In the genomic region with DNA sequence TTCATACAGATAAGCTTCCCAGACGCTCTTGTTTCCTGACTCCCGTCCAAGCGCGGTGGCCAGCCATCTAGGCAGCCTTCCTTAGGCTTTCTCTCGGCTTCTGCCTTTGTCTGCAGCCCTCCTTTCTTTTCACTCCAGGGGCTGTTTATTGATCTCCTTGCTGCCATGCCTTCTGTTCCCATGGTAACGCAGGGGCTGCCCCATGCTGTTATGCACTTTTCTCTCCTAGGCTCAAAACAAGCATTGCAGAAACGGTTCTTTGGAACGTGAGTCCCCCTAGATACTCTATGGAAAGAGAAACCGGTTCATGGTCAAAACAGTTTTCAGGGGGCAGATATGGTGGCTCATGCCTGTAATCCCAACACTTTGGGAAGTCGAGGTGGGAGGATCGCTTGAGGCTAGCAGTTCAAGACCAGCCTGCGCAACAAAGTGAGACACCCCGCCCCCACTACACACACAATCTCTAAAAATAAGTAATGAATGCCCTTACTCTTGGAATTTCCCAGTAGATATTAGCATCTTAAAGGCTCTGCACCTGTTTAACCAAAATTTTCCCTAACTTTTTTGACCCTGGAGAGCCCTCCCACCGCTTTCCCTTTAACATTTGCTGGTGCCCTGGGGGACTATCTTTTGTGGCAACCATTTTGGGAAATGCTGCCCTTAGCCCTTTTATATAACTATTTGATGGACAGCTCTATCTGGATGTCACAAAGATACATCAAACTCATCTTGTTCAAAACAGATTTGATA, we compare ENCODE assay signal across 14 cellular contexts. TPM values are rescaled to one million over a fixed set of nuclear protein-coding genes. Genes with fewer than 3 reads are reported as not detected.
A peak's percentile ranks its signal among the peaks of the same experiment; 100 is the strongest.
DNase-seq lines count a peak whose midpoint lies in the region; ATAC-seq, FAIRE-seq and TF ChIP-seq lines count a peak whose summit lies in the region.
"Had no signal": no experiment of that assay in that cellular context is flagged by ENCODE, and none has a peak within 500 bp of the region (broad histone marks: within the 10 kb centered on the region; RNA-seq: fewer than 3 reads in every experiment).

No MANE protein-coding gene starts in this region.

- no peak for TF ChIP-seq EP300 in GM12878 (IDR thresholded peaks at IDR 0.05; ENCODE audit: borderline replicate concordance in 1 of 2, control insufficient read depth in 1 of 2, low read depth in 2 of 2, low read length in 2 of 2)

- ATAC-seq in GM12878 (no peak), GM19452 (IDR thresholded peaks at IDR 0.05; ENCODE audit: unreplicated experiment) (no peak)
- ATAC-seq in activated CD8-positive, alpha-beta memory T cell treated with anti-CD3 and anti-CD28 coated beads, Interleukin-2, amount 10 ng/mL, durations not matched to agents 7 days and 5 days: no peak

- no peaks in the 10 kb centered on the region for H3K4me1 Mint-ChIP-seq in activated CD8-positive, alpha-beta memory T cell treated with anti-CD3 and anti-CD28 coated beads, Interleukin-2, amount 10 ng/mL, durations not matched to agents 7 days and 5 days

- peaks cover 31% of the 10 kb centered on the region for H3K4me1 ChIP-seq in HUES6 (ENCODE audit: control insufficient read depth, insufficient read depth, low read length)
- no peaks in the 10 kb centered on the region for H3K4me1 ChIP-seq in GM12878 (ENCODE audit: control insufficient read depth, insufficient read depth, low read length)
- H3K4me1 ChIP-seq: SJCRH30, upper lobe of left lung had no signal

- H3K4me3 ChIP-seq in HUES6 (ENCODE audit: low read depth, low read length): peak overlapping the region; percentile 45
- H3K4me3 ChIP-seq in GM12878: no peak overlapping the region
- H3K4me3 ChIP-seq: SJCRH30, upper lobe of left lung had no signal

- SMC1A ChIA-PET in GM12878 (lab: Charles Lee; ENCODE audit: uncharacterized antibody, unreplicated experiment): no interaction called here

- no peak overlapping the region for H3K27ac Mint-ChIP-seq in activated CD8-positive, alpha-beta memory T cell treated with anti-CD3 and anti-CD28 coated beads, Interleukin-2, amount 10 ng/mL, durations not matched to agents 7 days and 5 days

- peak overlapping the region; percentile 88 for H3K9ac ChIP-seq in HUES6 (ENCODE audit: low read length)
- H3K9ac ChIP-seq in GM12878 (ENCODE audit: control insufficient read depth, insufficient read depth, low read length): no peak overlapping the region

- POLR2A ChIA-PET in GM12878 (lab: Charles Lee): interaction anchor here (1.0 kb wide), 1 partner anchor 84 kb away, joined by 4 read pairs; a partner anchor contains a TSS

- RAD21 ChIA-PET in GM12878 (lab: Charles Lee; ENCODE audit: unreplicated experiment): no interaction called here

- in situ Hi-C loops in GM12878 (cut with MboI): no loop called here

- intact Hi-C loops in GM12878 (cut with micrococcal nuclease; ENCODE audit: unreplicated experiment): no loop called here

- no peaks in the 10 kb centered on the region for H3K9me3 ChIP-seq in HUES6 (ENCODE audit: control insufficient read depth, insufficient read depth, low read depth, low read length)
- H3K9me3 ChIP-seq in GM12878 (replicated peaks; ENCODE audit: control insufficient read depth, insufficient read depth, low read length): no peaks in the 10 kb centered on the region
- H3K9me3 ChIP-seq: SJCRH30, upper lobe of left lung had no signal

- no peak for FAIRE-seq in GM12878 (lab: Jason Lieb, UNC)
- FAIRE-seq: colon had no signal

- no peak for TF ChIP-seq POLR2A in GM12878 (IDR thresholded peaks at IDR 0.05; ENCODE audit: low read depth, low read length)

- H3K27ac ChIP-seq in HUES6 (ENCODE audit: low read depth, low read length): peak overlapping the region; percentile 95
- H3K27ac ChIP-seq in GM12878 (ENCODE audit: control insufficient read depth, insufficient read depth): no peak overlapping the region
- H3K27ac ChIP-seq: SJCRH30, upper lobe of left lung had no signal

- H3K27me3 ChIP-seq in HUES6 (ENCODE audit: control insufficient read depth, insufficient read depth, low read length): no peaks in the 10 kb centered on the region
- H3K27me3 ChIP-seq in GM12878 (replicated peaks in 1 of 2; ENCODE audit: control insufficient read depth in 2 of 2, insufficient read depth in 2 of 2, low read length in 1 of 2): no peaks in the 10 kb centered on the region
- H3K27me3 ChIP-seq: SJCRH30, upper lobe of left lung had no signal

- no peak overlapping the region for H3K4me2 ChIP-seq in GM12878 (ENCODE audit: control insufficient read depth, insufficient read depth)

- 52% methylated on average over 14 of the region's 14 CpGs for WGBS in GM12878 (ENCODE audit: insufficient coverage, insufficient replicate concordance, low lambda C conversion rate, missing lambda C conversion rate)

- H3K27me3 Mint-ChIP-seq in activated CD8-positive, alpha-beta memory T cell treated with anti-CD3 and anti-CD28 coated beads, Interleukin-2, amount 10 ng/mL, durations not matched to agents 7 days and 5 days: no peaks in the 10 kb centered on the region

- TF ChIP-seq RAD21 in GM12878 (IDR thresholded peaks at IDR 0.05; ENCODE audit: insufficient read depth, low read depth, low read length): no peak

- TF ChIP-seq CTCF in GM12878 (IDR thresholded peaks at IDR 0.05 in 2 of 3, conservative IDR thresholded peaks at IDR 0.05 in 1 of 3; ENCODE audit: control insufficient read depth in 2 of 3, extremely low read depth in 1 of 3, insufficient read depth in 1 of 3, low read depth in 3 of 3, low read length in 3 of 3): no peak

- H3K36me3 Mint-ChIP-seq in activated CD8-positive, alpha-beta memory T cell treated with anti-CD3 and anti-CD28 coated beads, Interleukin-2, amount 10 ng/mL, durations not matched to agents 7 days and 5 days: no peaks in the 10 kb centered on the region

- CTCF ChIA-PET in GM12878 (lab: Yijun Ruan, JAX): no interaction called here
- CTCF ChIA-PET in activated CD8-positive, alpha-beta memory T cell treated with anti-CD3 and anti-CD28 coated beads, Interleukin-2, amount 10 ng/mL, durations not matched to agents 7 days and 5 days (lab: Charles Lee): no interaction called here

- DNase-seq in AG08396 (ENCODE audit: low spot score) (peak; percentile 15), GM12878 (ENCODE audit: low read depth, low spot score) (no peak), iPS-NIHi11 (ENCODE audit: low spot score) (peak; percentile 51), globus pallidus (ENCODE audit: low spot score) (no peak), SKM-1 treated with dmso at 0.1 percent for 144 hours (lab: John Stamatoyannopoulos, UW; ENCODE audit: unreplicated experiment) (no peak)
- DNase-seq in activated CD8-positive, alpha-beta memory T cell treated with anti-CD3 and anti-CD28 coated beads, Interleukin-2, amount 10 ng/mL, durations not matched to agents 7 days and 5 days: no peak
- DNase-seq: GDM1, KBM-7, NCI-H446 treated with DMSO at 0.1 percent for 48 hours, SJCRH30, upper lobe of left lung had no signal

- H3K79me2 ChIP-seq in GM12878 (ENCODE audit: control insufficient read depth, insufficient read depth, low read length): no peaks in the 10 kb centered on the region

- BruUV-seq in GM12878 (replicated peaks; lab: Mats Ljungman, UMichigan): no TSS peak

- H4K20me1 ChIP-seq in GM12878 (ENCODE audit: control insufficient read depth, insufficient read depth): no peaks in the 10 kb centered on the region

- no peak overlapping the region for H2AFZ ChIP-seq in GM12878 (ENCODE audit: control insufficient read depth, low read depth, low read length)

- no peaks in the 10 kb centered on the region for H3K9me3 Mint-ChIP-seq in activated CD8-positive, alpha-beta memory T cell treated with anti-CD3 and anti-CD28 coated beads, Interleukin-2, amount 10 ng/mL, durations not matched to agents 7 days and 5 days (ENCODE audit: low read depth)

- H3K4me3 Mint-ChIP-seq in activated CD8-positive, alpha-beta memory T cell treated with anti-CD3 and anti-CD28 coated beads, Interleukin-2, amount 10 ng/mL, durations not matched to agents 7 days and 5 days: no peak overlapping the region

- H3K36me3 ChIP-seq in HUES6 (ENCODE audit: control insufficient read depth, insufficient read depth, low read length) (no peaks in the 10 kb centered on the region), GM12878 (ENCODE audit: control insufficient read depth in 2 of 2, insufficient read depth in 2 of 2, low read length in 1 of 2) (no peaks in the 10 kb centered on the region)
- H3K36me3 ChIP-seq: SJCRH30, upper lobe of left lung had no signal

RNA-seq across cellular contexts. Expression of a gene that starts 53.9 kb away (rescaled TPM):
- 0.63 and 0.73 TPM in 2 replicates for total RNA-seq in GM12878 (2013; cell fraction: nucleolus; rRNA removed)
- total RNA-seq in GM12878 (2014; rRNA removed): 0.06 and 0.16 TPM in 2 replicates
- total RNA-seq in GM12878 (2014; rRNA removed; fragmentation: Illumina TruSeq; extraction: Trizol): 0.14 and 0.18 TPM in 2 replicates
- 0.11 TPM in 1 of 2 replicates, not detected in the other for total RNA-seq in GM12878 (2021)
- 0.10 TPM for polyA plus RNA-seq in GM12878 (2011; ENCODE audit: low read depth)
- 0.08 and 0.23 TPM in 2 replicates for polyA plus RNA-seq in GM12878 (2011; rRNA removed)
- 0.08 and 0.09 TPM in 2 replicates for polyA plus RNA-seq in GM12878 (2011; cell fraction: cytosol; rRNA removed)
- polyA plus RNA-seq in GM12878 (2011; cell fraction: nucleus; rRNA removed): 0.07 TPM in 1 of 2 replicates, not detected in the other
- polyA plus RNA-seq in GM12878 (2012): 0.06 and 0.11 TPM in 2 replicates
- polyA plus RNA-seq in GM12878 (2014; fragmentation: Illumina TruSeq; extraction: Trizol): 0.16 TPM in 2 replicates
- polyA plus RNA-seq in GM12878 (2014; fragmentation: Nextera tagmentation; extraction: Ambion mirVana): under 1 TPM in 1 of 2 experiments, not detected in 1; 0.05 TPM
- 0.13 TPM in 1 of 2 replicates, not detected in the other for polyA plus RNA-seq in GM12878 (2014; rRNA removed)
- under 1 TPM in 1 of 2 experiments, not detected in 1; 0.16 TPM for polyA plus RNA-seq in GM12878 (2016; fragmentation: Nextera tagmentation; extraction: Ambion mirVana)
- polyA minus RNA-seq in GM12878 (2011; rRNA and poly(A)+ RNA removed): 0.15 TPM in 1 of 2 replicates, not detected in the other
- polyA minus RNA-seq in GM12878 (2011; cell fraction: cytosol; rRNA and poly(A)+ RNA removed): not detected in 2 replicates
- not detected in 2 replicates for polyA minus RNA-seq in GM12878 (2011; cell fraction: nucleus; rRNA and poly(A)+ RNA removed)
- under 1 TPM; 0.19 to 0.23 TPM for total RNA-seq in activated CD8-positive, alpha-beta memory T cell treated with anti-CD3 and anti-CD28 coated beads, Interleukin-2, amount 10 ng/mL, durations not matched to agents 7 days and 5 days
- total RNA-seq: SJCRH30 had no signal

Comparison
In these comparisons a context has a peak if more than half of its experiments do, and no peak if none do; other contexts are left out.
1. DNase-seq: peak in AG08396 (single experiment) and iPS-NIHi11 (single experiment); none in GM12878 (single experiment), activated CD8-positive, alpha-beta memory T cell treated with anti-CD3 and anti-CD28 coated beads, Interleukin-2, amount 10 ng/mL, durations not matched to agents 7 days and 5 days (single experiment), globus pallidus (single experiment) and SKM-1 treated with dmso at 0.1 percent for 144 hours (single experiment).